In genomic region chr10:23614483-23614882, GRCh38 we compare ENCODE assay signal across 14 cellular contexts.
DNase-seq lines count a peak whose midpoint lies in the region; ATAC-seq lines count a peak whose summit lies in the region.
"Had no signal": no experiment of that assay in that cellular context is flagged by ENCODE, and none has a peak within 500 bp of the region (broad histone marks: within the 10 kb centered on the region; RNA-seq: fewer than 3 reads in every experiment).

No MANE protein-coding gene starts in this region.

- ATAC-seq in GM18873 (IDR thresholded peaks at IDR 0.05; ENCODE audit: low FRiP score, unreplicated experiment), result peak; percentile 37
- peak; percentile 50 for ATAC-seq in GM21619 (IDR thresholded peaks at IDR 0.05; ENCODE audit: unreplicated experiment)
- peak; percentile 41 for ATAC-seq in HG03135 (IDR thresholded peaks at IDR 0.05; ENCODE audit: unreplicated experiment)
- no peak for ATAC-seq in GM19328 (IDR thresholded peaks at IDR 0.05; ENCODE audit: unreplicated experiment)
- ATAC-seq: left lobe of liver had no signal

- DNase-seq in NOMO-1 treated with dmso at 0.1 percent for 144 hours (lab: John Stamatoyannopoulos, UW; ENCODE audit: unreplicated experiment) (peak; percentile 7), SIG-M5 (lab: John Stamatoyannopoulos, UW) (no peak), NCI-H1930 (lab: John Stamatoyannopoulos, UW) (no peak), D341Med (ENCODE audit: low spot score) (no peak)
- DNase-seq: activated CD8-positive, alpha-beta memory T cell treated with anti-CD3 and anti-CD28 coated beads for 24 hours; GF-D8; NCI-H2029 treated with DMSO at 0.1 percent for 48 hours; sigmoid colon; T-helper 1 cell had no signal
